ENCODE assay signal across 8 cellular contexts in genomic region chr19:34677386-34678084, GRCh38. TPM values are rescaled to one million over a fixed set of nuclear protein-coding genes. Genes with fewer than 3 reads are reported as not detected.
DNase-seq lines count a peak whose midpoint lies in the region; TF ChIP-seq lines count a peak whose summit lies in the region.

Gene ZNF302, plus strand, starts transcription at chr19:34677678. Its CDS starts 1,127 bp downstream, at chr19:34678805.

- peaks cover 5% of the 10 kb centered on the region for H3K4me1 ChIP-seq in thymus (ENCODE audit: control insufficient read depth, insufficient read depth, low read length)

- H3K36me3 ChIP-seq in GM06990 (ENCODE audit: control insufficient read depth, insufficient read depth, low read length), result no peaks in the 10 kb centered on the region; the same call in 1 of the 2 replicates
- H3K36me3 ChIP-seq in thymus (ENCODE audit: control insufficient read depth, insufficient read depth), result peaks cover 13% of the 10 kb centered on the region

- WGBS in thymus, result under 1% methylated on average over 74 of the region's 74 CpGs

- peak within 1 kb of the TSS; percentile 99 for H3K27ac Mint-ChIP-seq in HFFc6
- H3K27ac Mint-ChIP-seq in activated naive CD8-positive, alpha-beta T cell, result peak within 1 kb of the TSS; percentile 100
- peak within 1 kb of the TSS; percentile 99 for H3K27ac Mint-ChIP-seq in osteocyte (ENCODE audit: unreplicated experiment)

- H3K27me3 Mint-ChIP-seq in HFFc6 (ENCODE audit: insufficient read depth) (peaks cover 1% of the 10 kb centered on the region), osteocyte (ENCODE audit: unreplicated experiment) (no peaks in the 10 kb centered on the region)
- no peaks in the 10 kb centered on the region for H3K27me3 Mint-ChIP-seq in activated naive CD8-positive, alpha-beta T cell

- peak within 1 kb of the TSS; percentile 95 for H3K27ac ChIP-seq in thymus (ENCODE audit: low read depth)

- peaks cover 59% of the 10 kb centered on the region for H3K36me3 Mint-ChIP-seq in HFFc6 (ENCODE audit: low read depth)
- H3K36me3 Mint-ChIP-seq in activated naive CD8-positive, alpha-beta T cell, result peaks cover 32% of the 10 kb centered on the region
- H3K36me3 Mint-ChIP-seq in osteocyte (ENCODE audit: unreplicated experiment), result peaks cover 46% of the 10 kb centered on the region

- no peaks in the 10 kb centered on the region for H3K27me3 ChIP-seq in GM06990 (replicated peaks; ENCODE audit: control insufficient read depth, insufficient read depth, low read length)
- H3K27me3 ChIP-seq in thymus (ENCODE audit: control insufficient read depth, insufficient read depth), result no peaks in the 10 kb centered on the region

- peak; percentile 98 for DNase-seq in GM06990 (ENCODE audit: extremely low read depth, insufficient read length)
- peak; percentile 96 for DNase-seq in HFFc6
- peak; percentile 40 for DNase-seq in NCI-H1048 (lab: John Stamatoyannopoulos, UW)
- peak; percentile 89 for DNase-seq in SKM-1 treated with dmso at 0.1 percent for 144 hours (lab: John Stamatoyannopoulos, UW; ENCODE audit: unreplicated experiment)
- peak; percentile 90 for DNase-seq in glomerular visceral epithelial cell (ENCODE audit: extremely low spot score)
- DNase-seq in osteocyte (ENCODE audit: extremely low spot score, unreplicated experiment), result peak; percentile 98

- H3K4me3 ChIP-seq in GM06990 (replicated peaks; ENCODE audit: low read depth, low read length), result peak within 1 kb of the TSS; percentile 70
- H3K4me3 ChIP-seq in thymus (ENCODE audit: low read length), result peak within 1 kb of the TSS; percentile 63

- H3K9me3 Mint-ChIP-seq in HFFc6, result peaks cover 37% of the 10 kb centered on the region
- H3K9me3 Mint-ChIP-seq in activated naive CD8-positive, alpha-beta T cell (ENCODE audit: low read depth), result peaks cover 7% of the 10 kb centered on the region
- peaks cover 13% of the 10 kb centered on the region for H3K9me3 Mint-ChIP-seq in osteocyte (ENCODE audit: unreplicated experiment)

- H3K9me3 ChIP-seq in thymus (ENCODE audit: control insufficient read depth), result peaks cover 5% of the 10 kb centered on the region

- TF ChIP-seq CTCF in GM06990 (IDR thresholded peaks at IDR 0.05; ENCODE audit: insufficient read depth, low read length, poor library complexity, severe bottlenecking) (no peak), HFFc6 (IDR thresholded peaks at IDR 0.05) (0 out of 2 replicates have a peak, but pooled peaks have one; percentile 3), osteocyte (IDR thresholded peaks at IDR 0.05) (no peak)

- H3K4me3 Mint-ChIP-seq in HFFc6 (peak within 1 kb of the TSS; percentile 98), osteocyte (ENCODE audit: unreplicated experiment) (peak within 1 kb of the TSS; percentile 96)
- peak within 1 kb of the TSS; percentile 97 for H3K4me3 Mint-ChIP-seq in activated naive CD8-positive, alpha-beta T cell

- H3K4me1 Mint-ChIP-seq in HFFc6 (ENCODE audit: low read depth) (peaks cover 31% of the 10 kb centered on the region), osteocyte (ENCODE audit: unreplicated experiment) (peaks cover 23% of the 10 kb centered on the region)
- peaks cover 32% of the 10 kb centered on the region for H3K4me1 Mint-ChIP-seq in activated naive CD8-positive, alpha-beta T cell (ENCODE audit: low read depth)

RNA-seq across cellular contexts. Expression of gene ZNF302, which starts in this region (rescaled TPM):
- total RNA-seq in HFFc6 (2021; fragmentation: NEBNext Ultra II Directional; extraction: Animal tissue kit (Norgen Biotek cat#: 25700)), result 10 to 100 TPM in 3 of 6 experiments, 1 to 10 TPM in 3; 8.6 to 12.0 (median 9.7) TPM
- total RNA-seq in osteocyte, result 34.7 and 35.0 TPM in 2 replicates
- 44.4 TPM for polyA plus RNA-seq in thymus

Comparison
In these comparisons a context has a peak if more than half of its experiments do, and no peak if none do; other contexts are left out.
1. Peak in every context shown above with its lines: DNase-seq, H3K4me3 ChIP-seq and H3K27ac ChIP-seq.
2. DNase-seq: peak in every context shown above with its lines; median percentile 98 in GM06990; 98 in osteocyte; 96 in HFFc6; 90 in glomerular visceral epithelial cell; 89 in SKM-1 treated with dmso at 0.1 percent for 144 hours; 40 in NCI-H1048.